ENCODE assay signal across 9 cellular contexts in the genomic region with DNA sequence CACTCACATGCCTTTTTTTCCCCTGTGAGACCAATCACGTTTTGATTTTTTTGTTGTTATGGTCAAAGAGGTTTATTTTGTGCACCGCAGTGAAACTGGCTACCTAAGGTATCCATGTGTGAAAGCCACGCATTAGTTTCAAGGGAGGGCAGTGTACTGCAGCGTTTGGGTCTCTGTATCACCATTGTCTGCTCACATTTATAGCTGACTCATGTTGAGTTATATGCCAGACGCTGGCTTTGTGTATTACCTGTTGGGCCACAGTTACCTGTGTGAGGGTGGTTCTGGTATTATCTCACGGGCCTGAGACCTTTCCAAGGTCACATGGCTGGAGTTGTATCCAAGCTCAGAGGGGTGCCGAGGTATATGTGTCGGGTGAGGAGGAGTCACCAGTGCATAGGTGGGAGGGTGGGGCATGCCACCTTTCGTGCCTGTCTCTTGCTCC.
DNase-seq lines count a peak whose midpoint lies in the region; ATAC-seq and TF ChIP-seq lines count a peak whose summit lies in the region.
"Had no signal": no experiment of that assay in that cellular context is flagged by ENCODE, and none has a peak within 500 bp of the region (broad histone marks: within the 10 kb centered on the region; RNA-seq: fewer than 3 reads in every experiment).

No MANE protein-coding gene starts in this region.

- peaks cover 14% of the 10 kb centered on the region for H3K27me3 Mint-ChIP-seq in GM23338 (ENCODE audit: insufficient read depth, low read depth, poor library complexity)

- WGBS in mesendoderm (ENCODE audit: extremely low coverage, insufficient coverage, low lambda C conversion rate): no CpG with 5 or more reads among the region's 9 CpGs

- H3K4me1 Mint-ChIP-seq in GM23338: peaks cover 55% of the 10 kb centered on the region

- H3F3A ChIP-seq in GM23338 (replicated peaks; ENCODE audit: low read depth): no peaks in the 10 kb centered on the region

- no peak overlapping the region for H2BK15ac ChIP-seq in mesendoderm (replicated peaks; ENCODE audit: low read depth)

- H3K36me3 ChIP-seq in GM23338 (ENCODE audit: insufficient read depth): no peaks in the 10 kb centered on the region
- H3K36me3 ChIP-seq in mesendoderm (ENCODE audit: control insufficient read depth, insufficient read depth, low read length): no peaks in the 10 kb centered on the region
- H3K36me3 ChIP-seq in Karpas-422 (ENCODE audit: insufficient read depth, low read length): no peaks in the 10 kb centered on the region

- peak overlapping the region; percentile 78 for H3K27ac ChIP-seq in GM23338 (ENCODE audit: low read depth)
- peak overlapping the region; percentile 28 for H3K27ac ChIP-seq in VCaP
- no peak overlapping the region for H3K27ac ChIP-seq in mesendoderm (ENCODE audit: low read depth, low read length)
- no peak overlapping the region for H3K27ac ChIP-seq in Karpas-422 (ENCODE audit: low read length)

- H3K18ac ChIP-seq in mesendoderm (ENCODE audit: low read length): peak overlapping the region; percentile 33

- H3K27me3 ChIP-seq in GM23338 (ENCODE audit: insufficient read depth): no peaks in the 10 kb centered on the region
- H3K27me3 ChIP-seq in mesendoderm (ENCODE audit: insufficient read depth, low read length, poor library complexity): no peaks in the 10 kb centered on the region
- H3K27me3 ChIP-seq in Karpas-422 (ENCODE audit: low read length): no peaks in the 10 kb centered on the region

- H3K4me3 Mint-ChIP-seq in GM23338: no peak overlapping the region

- H4K20me1 ChIP-seq in GM23338 (replicated peaks; ENCODE audit: insufficient read depth) (peaks cover 4% of the 10 kb centered on the region; the same call in 1 of the 2 replicates), Karpas-422 (ENCODE audit: insufficient read depth, low read depth, low read length) (peaks cover 13% of the 10 kb centered on the region)

- no peak overlapping the region for H4K5ac ChIP-seq in mesendoderm (ENCODE audit: low read length)

- no peak overlapping the region for H3K4me2 ChIP-seq in GM23338
- no peak overlapping the region for H3K4me2 ChIP-seq in mesendoderm (ENCODE audit: low read length)
- no peak overlapping the region for H3K4me2 ChIP-seq in Karpas-422 (ENCODE audit: low read depth, low read length, poor library complexity, severe bottlenecking)

- no peaks in the 10 kb centered on the region for H3K79me1 ChIP-seq in mesendoderm (ENCODE audit: low read length)

- no peak overlapping the region for H3K9ac ChIP-seq in mesendoderm (ENCODE audit: low read length)
- H3K9ac ChIP-seq in Karpas-422 (ENCODE audit: low read length): no peak overlapping the region

- DNase-seq in GM12865 (ENCODE audit: low read depth) (peak; percentile 12), GM23338 (ENCODE audit: low spot score) (no peak), mesendoderm (peak; percentile 54), DMS114 treated with DMSO at 0.1 percent for 48 hours (lab: John Stamatoyannopoulos, UW; ENCODE audit: unreplicated experiment) (no peak), NCI-H82 (lab: John Stamatoyannopoulos, UW) (no peak), Karpas-422 (no peak)
- no peak for DNase-seq in activated CD4-positive, alpha-beta T cell treated with anti-CD3 and anti-CD28 coated beads for 4 hours

- H2AK5ac ChIP-seq in mesendoderm (ENCODE audit: low read length): no peak overlapping the region

- peak overlapping the region; percentile 9 for H3K56ac ChIP-seq in mesendoderm (ENCODE audit: low read length)

- TF ChIP-seq CTCF in GM12865 (IDR thresholded peaks at IDR 0.05; ENCODE audit: insufficient read depth, low read depth, low read length, missing control alignments) (no peak), GM23338 (conservative IDR thresholded peaks at IDR 0.05; ENCODE audit: low read depth in 2 of 2) (no peak), VCaP (conservative IDR thresholded peaks at IDR 0.05) (no peak)

- no peaks in the 10 kb centered on the region for H3K36me3 Mint-ChIP-seq in GM23338 (ENCODE audit: low read depth)

- H2AFZ ChIP-seq in GM23338: no peak overlapping the region
- H2AFZ ChIP-seq in Karpas-422 (ENCODE audit: low read length): no peak overlapping the region

- no peak overlapping the region for H3K4ac ChIP-seq in mesendoderm (ENCODE audit: low read depth, low read length)

- peak overlapping the region; percentile 10 for H3K23ac ChIP-seq in mesendoderm (ENCODE audit: low read length)

- peaks cover 52% of the 10 kb centered on the region for H3K4me1 ChIP-seq in GM23338 (ENCODE audit: insufficient read depth)
- peaks cover 11% of the 10 kb centered on the region for H3K4me1 ChIP-seq in mesendoderm (ENCODE audit: control insufficient read depth, low read depth, low read length)
- no peaks in the 10 kb centered on the region for H3K4me1 ChIP-seq in Karpas-422 (ENCODE audit: low read length)

- no peak overlapping the region for H2BK120ac ChIP-seq in mesendoderm (ENCODE audit: low read depth, low read length)

- H3K27ac Mint-ChIP-seq in GM23338: peak overlapping the region; percentile 74

- no peak overlapping the region for H2BK5ac ChIP-seq in mesendoderm (ENCODE audit: low read length)

- H3K9me2 ChIP-seq in GM23338 (ENCODE audit: insufficient read depth) (peaks cover 17% of the 10 kb centered on the region), Karpas-422 (replicated peaks; ENCODE audit: insufficient read depth, low read length) (no peaks in the 10 kb centered on the region)

- H3K9me3 ChIP-seq in Karpas-422 (ENCODE audit: low read length): no peaks in the 10 kb centered on the region

- no peak overlapping the region for H3K4me3 ChIP-seq in GM12865 (ENCODE audit: low read depth, low read length)
- no peak overlapping the region for H3K4me3 ChIP-seq in GM23338
- no peak overlapping the region for H3K4me3 ChIP-seq in mesendoderm (ENCODE audit: low read length)
- H3K4me3 ChIP-seq in Karpas-422 (ENCODE audit: low read length): no peak overlapping the region
- H3K4me3 ChIP-seq: skin epidermis had no signal

- H4K8ac ChIP-seq in mesendoderm (ENCODE audit: low read depth, low read length): no peak overlapping the region

- ATAC-seq in GM23338: no peak; the same call in 1 of the 3 replicates

- no peaks in the 10 kb centered on the region for H3K9me3 Mint-ChIP-seq in GM23338

- H3K79me2 ChIP-seq in GM23338 (replicated peaks; ENCODE audit: insufficient read depth): peaks cover 33% of the 10 kb centered on the region
- H3K79me2 ChIP-seq in mesendoderm (ENCODE audit: control insufficient read depth, insufficient read depth, low read length): no peaks in the 10 kb centered on the region
- H3K79me2 ChIP-seq in Karpas-422 (ENCODE audit: low read length): no peaks in the 10 kb centered on the region

TF ChIP-seq in GM23338, 12 proteins besides CTCF, POLR2A, EP300 and RAD21 (continues in another document):
- TF ChIP-seq REST (IDR thresholded peaks at IDR 0.05; ENCODE audit: unreplicated experiment): no peak
- TF ChIP-seq EZH2phosphoT487 (IDR thresholded peaks at IDR 0.05; ENCODE audit: unreplicated experiment): no peak
- TF ChIP-seq JUNB (IDR thresholded peaks at IDR 0.05; ENCODE audit: unreplicated experiment): no peak
- TF ChIP-seq ZNF331 (CRISPR knock-in tag; IDR thresholded peaks at IDR 0.05; ENCODE audit: low read depth): no peak
- no peak for TF ChIP-seq CREB1 (CRISPR knock-in tag; IDR thresholded peaks at IDR 0.05; ENCODE audit: low read depth)
- TF ChIP-seq ZNF114 (CRISPR knock-in tag; IDR thresholded peaks at IDR 0.05): no peak
- TF ChIP-seq POLR2AphosphoS5 (IDR thresholded peaks at IDR 0.05; ENCODE audit: low read depth): no peak

Comparison
In these comparisons a context has a peak if more than half of its experiments do, and no peak if none do; other contexts are left out.
1. DNase-seq: peak in GM12865 (single experiment) and mesendoderm (single experiment); none in GM23338 (single experiment), DMS114 treated with DMSO at 0.1 percent for 48 hours (single experiment), NCI-H82 (single experiment), activated CD4-positive, alpha-beta T cell treated with anti-CD3 and anti-CD28 coated beads for 4 hours (0 of 2) and Karpas-422 (single experiment).
2. H3K27ac ChIP-seq: peak in GM23338 (single experiment) and VCaP (single experiment); none in mesendoderm (single experiment) and Karpas-422 (single experiment).